1 cellular context compared by ENCODE assay signal in genomic region chr12:57111046-57111698, GRCh38.
TF ChIP-seq lines count a peak whose summit lies in the region.

Gene STAT6 (minus strand): TSS chr12:57111362. CDS start chr12:57108278, 3,084 bp downstream.

TF ChIP-seq in K562, 482 proteins besides CTCF, POLR2A, EP300 and RAD21 (continued from another document):
- TF ChIP-seq ZNF197 (CRISPR knock-in tag; IDR thresholded peaks at IDR 0.05; ENCODE audit: low read depth) (no peak; the same call in 1 of the 2 replicates), ZKSCAN8 (CRISPR knock-in tag; IDR thresholded peaks at IDR 0.05) (no peak)
